In the genomic region with DNA sequence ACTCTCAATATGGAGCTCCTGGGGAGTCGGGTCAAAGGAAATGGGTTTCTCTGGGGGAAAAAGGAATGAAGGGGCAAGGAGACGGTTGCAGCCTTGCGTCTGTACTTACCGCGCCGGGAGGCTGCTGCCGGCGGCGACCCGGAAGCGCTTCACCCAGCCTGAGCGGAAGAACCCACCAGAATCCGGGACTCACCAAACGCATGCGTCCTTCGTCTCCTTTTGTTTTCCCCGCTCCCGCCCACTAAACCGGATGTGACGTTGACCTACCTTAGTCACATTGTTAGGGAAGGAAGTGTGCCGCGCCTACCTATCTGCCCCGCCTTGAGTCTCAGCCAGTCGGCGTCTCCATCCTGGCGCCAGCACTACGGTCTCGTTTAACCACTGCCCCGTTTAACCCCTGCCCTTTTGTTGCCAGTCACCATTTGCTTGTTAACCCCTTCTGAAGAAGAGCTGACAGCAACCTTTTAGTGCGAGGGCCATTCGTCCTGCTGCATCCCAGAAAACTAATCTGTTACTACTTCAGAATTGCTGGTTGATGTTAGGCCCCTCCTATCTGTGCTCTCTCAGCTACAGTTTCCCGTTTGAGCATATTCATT, we compare ENCODE assay signal across 8 cellular contexts. TPM values are rescaled to one million over a fixed set of nuclear protein-coding genes. Genes with fewer than 3 reads are reported as not detected.
A peak's percentile ranks its signal among the peaks of the same experiment; 100 is the strongest.
DNase-seq lines count a peak whose midpoint lies in the region; ATAC-seq and TF ChIP-seq lines count a peak whose summit lies in the region.

A gene (minus strand): TSS at position 155 of the 596 bp plus-strand sequence. CDS start 1,419 bp downstream, outside the sequence.

- H3K27me3 ChIP-seq in right cardiac atrium (ENCODE audit: control insufficient read depth, insufficient read depth) (no peaks in the 10 kb centered on the region), uterus (no peaks in the 10 kb centered on the region)

- H3K4me1 ChIP-seq in right cardiac atrium (ENCODE audit: control insufficient read depth, insufficient read depth, low read length) = peaks cover 7% of the 10 kb centered on the region
- H3K4me1 ChIP-seq in uterus = peaks cover 0 to 5% of the 10 kb centered on the region in 2 donors

- H3K27ac ChIP-seq in right cardiac atrium (ENCODE audit: low read length) (peak within 1 kb of the TSS; percentile 99), uterus (peak within 1 kb of the TSS; percentile 96 to 98)

- no peaks in the 10 kb centered on the region for H3K36me3 ChIP-seq in uterus

- peak; percentile 84 to 90 for TF ChIP-seq POLR2A in uterus (IDR thresholded peaks at IDR 0.05)

- TF ChIP-seq CTCF in uterus (IDR thresholded peaks at IDR 0.05) = peak in 2 of 4 experiments; percentile 25 to 33

- under 1% methylated on average over 32 of the region's 32 CpGs for WGBS in right cardiac atrium

- peak; percentile 79 for ATAC-seq in GM18498 (IDR thresholded peaks at IDR 0.05; ENCODE audit: unreplicated experiment)
- peak; percentile 71 for ATAC-seq in HG02938 (IDR thresholded peaks at IDR 0.05; ENCODE audit: unreplicated experiment)
- ATAC-seq in right cardiac atrium = peak; percentile 94 to 95

- intact Hi-C loops in right cardiac atrium (cut with DNase I) (no loop called here), uterus (cut with DNase I; ENCODE audit: low total_unique reads) (no loop called here)

- H3K4me3 ChIP-seq in right cardiac atrium (ENCODE audit: low read length) (peak within 1 kb of the TSS; percentile 69), uterus (peak within 1 kb of the TSS; percentile 61 to 87)

- peak; percentile 97 to 99 for DNase-seq in NCI-H187 (lab: John Stamatoyannopoulos, UW)
- peak; percentile 78 to 100 (median 98) for DNase-seq in T-helper 2 cell
- peak; percentile 80 to 100 (median 96) for DNase-seq in anterior cingulate cortex (lab: John Stamatoyannopoulos, UW)
- peak; percentile 98 to 99 (median 99) for DNase-seq in right cardiac atrium
- DNase-seq in pulmonary artery endothelial cell (ENCODE audit: low read depth, low spot score) = peak; percentile 99
- peak; percentile 98 to 100 for DNase-seq in uterus

- H3K9me3 ChIP-seq in right cardiac atrium (ENCODE audit: control insufficient read depth, low read length) (no peaks in the 10 kb centered on the region), uterus (no peaks in the 10 kb centered on the region)

RNA-seq across cellular contexts. Expression of the gene that starts here (rescaled TPM):
- total RNA-seq in right cardiac atrium = 10 to 100 TPM; 36.3 to 50.1 (median 40.0) TPM
- polyA plus RNA-seq in right cardiac atrium = 77.7 TPM
- total RNA-seq in pulmonary artery endothelial cell = 26.3 and 26.8 TPM in 2 replicates
- 10 to 100 TPM in 2 of 4 donors, 1 to 10 TPM in 2; 6.5 to 56.9 (median 20.7) TPM for total RNA-seq in uterus

Comparison
In these comparisons a context has a peak if more than half of its experiments do, and no peak if none do; other contexts are left out.
1. Peak in every context shown above with its lines: DNase-seq, ATAC-seq, H3K4me3 ChIP-seq and H3K27ac ChIP-seq.